Comparison of ENCODE assay signal across 9 cellular contexts in the genomic region with DNA sequence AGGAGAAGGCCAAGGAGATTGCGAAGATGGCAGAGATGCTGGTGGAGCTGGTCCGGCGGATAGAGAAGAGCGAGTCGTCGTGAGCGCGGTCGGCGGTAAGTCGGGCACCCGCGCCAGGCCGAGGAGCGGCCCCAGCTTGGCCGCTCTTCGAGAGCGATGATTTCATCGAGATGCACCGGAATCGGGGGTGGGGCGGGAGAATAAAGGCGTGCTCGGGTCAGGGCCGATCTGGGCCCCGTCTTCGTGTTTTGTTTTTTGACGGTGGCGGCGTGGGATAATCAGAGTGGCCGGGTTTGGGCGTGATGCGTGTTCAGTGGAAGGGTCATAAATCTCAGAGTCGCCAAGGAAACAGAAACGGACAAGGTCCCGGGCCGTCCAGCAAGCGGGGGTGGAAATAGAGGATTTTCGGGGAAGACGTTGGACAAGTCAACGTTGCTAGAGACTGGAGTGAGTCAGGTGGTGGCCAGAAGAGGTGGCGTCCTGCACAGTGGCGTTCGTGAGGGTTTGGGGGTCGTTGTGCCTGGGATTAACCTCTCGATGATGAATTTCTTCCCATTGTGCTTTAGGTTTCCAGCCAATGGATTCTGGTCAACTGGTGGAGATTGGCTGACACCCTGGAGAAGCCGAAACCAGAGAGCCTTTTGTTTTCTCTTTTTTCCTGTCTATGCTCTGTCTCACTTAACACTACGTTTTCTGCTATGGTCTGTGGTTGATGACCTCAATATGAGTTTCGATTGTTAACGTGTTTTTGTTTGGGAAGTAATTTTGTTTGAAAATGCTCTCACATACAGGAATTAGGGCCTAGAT. TPM values are rescaled to one million over a fixed set of nuclear protein-coding genes. Genes with fewer than 3 reads are reported as not detected.
DNase-seq lines count a peak whose midpoint lies in the region; ATAC-seq, FAIRE-seq and TF ChIP-seq lines count a peak whose summit lies in the region.
"Had no signal": no experiment of that assay in that cellular context is flagged by ENCODE, and none has a peak within 500 bp of the region (broad histone marks: within the 10 kb centered on the region; RNA-seq: fewer than 3 reads in every experiment).

No MANE protein-coding gene starts in this region.

- intact Hi-C loops in adrenal gland (cut with DNase I) (no loop called here), right cardiac atrium (cut with DNase I) (no loop called here), sciatic nerve (cut with DNase I) (loop anchor here (10.0 kb wide), 1 partner anchor 63 kb away; a partner anchor contains a TSS)

- H3K27ac ChIP-seq in adrenal gland (peak overlapping the region; percentile 88 to 99 (median 95)), right cardiac atrium (ENCODE audit: low read length) (peak overlapping the region; percentile 83)

- WGBS in adrenal gland, 4 donors = 1 to 2% (median 1%) methylated on average over 43 to 50 of the region's 50 CpGs
- under 1% methylated on average over 50 of the region's 50 CpGs for whole genome bisulfite sequencing in right cardiac atrium

- FAIRE-seq in RCC 7860 (lab: Jason Lieb, UNC) = no peak
- FAIRE-seq: islet of Langerhans had no signal

- DNase-seq in RCC 7860 (ENCODE audit: low spot score) (peak; percentile 7), adrenal gland (peak; percentile 67 to 81 (median 76)), right cardiac atrium (peak; percentile 63 to 74 (median 72)), sciatic nerve (ENCODE audit: low spot score) (peak; percentile 73), NCI-H128 (lab: John Stamatoyannopoulos, UW; ENCODE audit: unreplicated experiment) (no peak), HuH-7.5 (ENCODE audit: low spot score) (no peak)

- H3K4me1 ChIP-seq in adrenal gland (replicated peaks in 1 of 2) (peaks cover 11 to 23% of the 10 kb centered on the region in 2 donors), right cardiac atrium (ENCODE audit: control insufficient read depth, insufficient read depth, low read length) (peaks cover 7% of the 10 kb centered on the region)

- no peaks in the 10 kb centered on the region for H3K27me3 ChIP-seq in adrenal gland
- H3K27me3 ChIP-seq in right cardiac atrium (ENCODE audit: control insufficient read depth, insufficient read depth) = no peaks in the 10 kb centered on the region

- peak in 1 of 2 donors; percentile 13 for TF ChIP-seq POLR2A in adrenal gland (IDR thresholded peaks at IDR 0.05)

- H3K4me3 ChIP-seq in adrenal gland (peak overlapping the region; percentile 43 to 79 (median 50)), right cardiac atrium (ENCODE audit: low read length) (peak overlapping the region; percentile 49)

- ATAC-seq in GM18519 (IDR thresholded peaks at IDR 0.05; ENCODE audit: low FRiP score, unreplicated experiment) (peak; percentile 17), HG02840 (IDR thresholded peaks at IDR 0.05; ENCODE audit: low FRiP score, unreplicated experiment) (peak; percentile 29), right cardiac atrium (peak; percentile 56 to 85), sciatic nerve (peak; percentile 73)

- H3K9me3 ChIP-seq in adrenal gland (replicated peaks in 1 of 3) (no peaks in the 10 kb centered on the region), right cardiac atrium (ENCODE audit: control insufficient read depth, low read length) (no peaks in the 10 kb centered on the region)

- TF ChIP-seq CTCF in adrenal gland (IDR thresholded peaks at IDR 0.05) = no peak

- peaks cover 0 to 12% of the 10 kb centered on the region in 2 donors for H3K36me3 ChIP-seq in adrenal gland (replicated peaks in 1 of 2)

RNA-seq across cellular contexts. Expression of a gene that starts 0.9 kb away (rescaled TPM):
- total RNA-seq in adrenal gland (100 to 1,000 TPM; 287 to 501 (median 363) TPM), right cardiac atrium (100 to 1,000 TPM; 250 to 276 (median 263) TPM), sciatic nerve (276 TPM)
- polyA plus RNA-seq in adrenal gland (100 to 1,000 TPM; 191 to 618 (median 218) TPM), right cardiac atrium (335 TPM)

RNA-seq across cellular contexts. Expression of a gene that starts 52.3 kb away (rescaled TPM):
- 1 to 10 TPM in 1 of 8 donors, under 1 TPM in 3, not detected in 4; 0.42 to 1.0 (median 0.76) TPM for total RNA-seq in adrenal gland
- polyA plus RNA-seq in adrenal gland = 1 to 10 TPM in 1 of 3 donors, under 1 TPM in 1, not detected in 1; 0.84 to 1.0 TPM
- total RNA-seq in right cardiac atrium = 1 to 10 TPM in 1 of 4 donors, not detected in 3; 1.5 TPM
- 0.16 TPM for polyA plus RNA-seq in right cardiac atrium
- 6.3 TPM for total RNA-seq in sciatic nerve

Comparison
In these comparisons a context has a peak if more than half of its experiments do, and no peak if none do; other contexts are left out.
1. ATAC-seq: peak in every context shown above with its lines; median percentile 73 in sciatic nerve; 70 in right cardiac atrium; 29 in HG02840; 17 in GM18519.
2. DNase-seq: peak in RCC 7860 (single experiment), adrenal gland (7 of 7), right cardiac atrium (3 of 3) and sciatic nerve (single experiment); none in NCI-H128 (single experiment) and HuH-7.5 (single experiment).